Comparison of ENCODE assay signal across 20 cellular contexts in genomic region chr7:37193775-37194135, GRCh38.
"Had no signal": no experiment of that assay in that cellular context is flagged by ENCODE, and none has a peak within 500 bp of the region (broad histone marks: within the 10 kb centered on the region; RNA-seq: fewer than 3 reads in every experiment).

No MANE protein-coding gene starts in this region.

- ATAC-seq: activated CD8-positive, alpha-beta memory T cell treated with anti-CD3 and anti-CD28 coated beads, Interleukin-2, amount 10 ng/mL, durations not matched to agents 7 days and 5 days; left lung; sciatic nerve; stimulated activated naive CD8-positive, alpha-beta T cell treated with anti-CD3 and anti-CD28 coated beads, Interleukin-15, amount 100 ng/mL, for 72 hours had no signal

- H3K4me3 Mint-ChIP-seq: activated CD4-positive, alpha-beta memory T cell treated with anti-CD3 and anti-CD28 coated beads for 36 hours; activated CD8-positive, alpha-beta memory T cell treated with anti-CD3 and anti-CD28 coated beads, Interleukin-2, amount 10 ng/mL, durations not matched to agents 7 days and 5 days; activated naive CD4-positive, alpha-beta T cell treated with anti-CD3 and anti-CD28 coated beads, Interleukin-2, amount 50 U/mL, for 24 hours; brain; memory B cell; nephron; stimulated activated naive CD8-positive, alpha-beta T cell treated with anti-CD3 and anti-CD28 coated beads, Interleukin-15, amount 100 ng/mL, for 72 hours; T-helper 1 cell treated with Interleukin-12 subunit alpha and Interleukin-12 subunit beta and Interleukin-4 antibody, amounts not matched to agents 30 μg/mL and 1 μg/mL, for 36 hours had no signal

- H3K27me3 Mint-ChIP-seq: activated CD4-positive, alpha-beta memory T cell treated with anti-CD3 and anti-CD28 coated beads for 36 hours; activated CD8-positive, alpha-beta memory T cell treated with anti-CD3 and anti-CD28 coated beads, Interleukin-2, amount 10 ng/mL, durations not matched to agents 7 days and 5 days; activated naive CD4-positive, alpha-beta T cell treated with anti-CD3 and anti-CD28 coated beads, Interleukin-2, amount 50 U/mL, for 24 hours; brain; memory B cell; stimulated activated naive CD8-positive, alpha-beta T cell treated with anti-CD3 and anti-CD28 coated beads, Interleukin-15, amount 100 ng/mL, for 72 hours had no signal

- FAIRE-seq: keratinocyte had no signal

- H3K36me3 ChIP-seq: prostate gland, uterus, WERI-Rb-1 had no signal

- H3K27ac ChIP-seq: left lung, prostate gland, tibial nerve, uterus, WERI-Rb-1 had no signal

- H3K27ac Mint-ChIP-seq: activated CD4-positive, alpha-beta memory T cell treated with anti-CD3 and anti-CD28 coated beads for 36 hours; activated CD8-positive, alpha-beta memory T cell treated with anti-CD3 and anti-CD28 coated beads, Interleukin-2, amount 10 ng/mL, durations not matched to agents 7 days and 5 days; memory B cell; nephron; stimulated activated naive CD8-positive, alpha-beta T cell treated with anti-CD3 and anti-CD28 coated beads, Interleukin-15, amount 100 ng/mL, for 72 hours; T-helper 1 cell treated with Interleukin-12 subunit alpha and Interleukin-12 subunit beta and Interleukin-4 antibody, amounts not matched to agents 30 μg/mL and 1 μg/mL, for 36 hours had no signal

- H3K9me3 ChIP-seq: left lung, prostate gland, spleen, tibial nerve, uterus had no signal

- H3K9me3 Mint-ChIP-seq: activated CD4-positive, alpha-beta memory T cell treated with anti-CD3 and anti-CD28 coated beads for 36 hours; activated naive CD4-positive, alpha-beta T cell treated with anti-CD3 and anti-CD28 coated beads, Interleukin-2, amount 50 U/mL, for 24 hours; brain; memory B cell; nephron; stimulated activated naive CD8-positive, alpha-beta T cell treated with anti-CD3 and anti-CD28 coated beads, Interleukin-15, amount 100 ng/mL, for 72 hours; T-helper 1 cell treated with Interleukin-12 subunit alpha and Interleukin-12 subunit beta and Interleukin-4 antibody, amounts not matched to agents 30 μg/mL and 1 μg/mL, for 36 hours had no signal

- H3K36me3 Mint-ChIP-seq: brain had no signal

- H3K4me1 ChIP-seq: prostate gland, uterus had no signal

- DNase-seq: activated CD4-positive, alpha-beta memory T cell treated with anti-CD3 and anti-CD28 coated beads for 36 hours; activated CD8-positive, alpha-beta memory T cell treated with anti-CD3 and anti-CD28 coated beads, Interleukin-2, amount 10 ng/mL, durations not matched to agents 7 days and 5 days; activated effector memory CD4-positive, alpha-beta T cell treated with anti-CD3 and anti-CD28 coated beads, Interleukin-2, amount 50 U/mL, for 16 hours; activated T-cell treated with anti-CD3 and anti-CD28 coated beads, Interleukin-2, amount 50 U/mL, for 1 hour; amniotic stem cell; cerebellar nuclear complex; left lung; spleen; stimulated activated naive CD8-positive, alpha-beta T cell treated with anti-CD3 and anti-CD28 coated beads, Interleukin-15, amount 100 ng/mL, for 72 hours; uterus; WERI-Rb-1 had no signal

- H3K27me3 ChIP-seq: left lung, spleen, tibial nerve, uterus had no signal

- H3K4me3 ChIP-seq: left lung, prostate gland, spleen, tibial nerve, uterus had no signal
